In genomic region chr19:47719047-47719885, GRCh38 we compare ENCODE assay signal across 8 cellular contexts. TPM values are rescaled to one million over a fixed set of nuclear protein-coding genes. Genes with fewer than 3 reads are reported as not detected.
DNase-seq lines count a peak whose midpoint lies in the region; ATAC-seq and TF ChIP-seq lines count a peak whose summit lies in the region.

No MANE protein-coding gene starts in this region.

- DNase-seq in NB4 (ENCODE audit: low read depth), result peak; percentile 22
- DNase-seq in lower leg skin (ENCODE audit: low spot score in 2 of 2), result peak; percentile 91 to 97
- peak; percentile 92 to 98 for DNase-seq in tibial artery
- no peak for DNase-seq in OCI-M1 (lab: John Stamatoyannopoulos, UW)
- DNase-seq in NCI-H1930 (lab: John Stamatoyannopoulos, UW), result no peak

- H3K27ac ChIP-seq in cingulate gyrus (ENCODE audit: low read depth, low read length), result peak overlapping the region; percentile 81
- H3K27ac ChIP-seq in tibial artery, result peak overlapping the region; percentile 91 to 93

- ATAC-seq in GM21825 (IDR thresholded peaks at IDR 0.05; ENCODE audit: unreplicated experiment), result no peak
- no peak for ATAC-seq in GM21786 (IDR thresholded peaks at IDR 0.05; ENCODE audit: unreplicated experiment)

- no peaks in the 10 kb centered on the region for H3K27me3 ChIP-seq in tibial artery

- H3K4me3 ChIP-seq in NB4 (ENCODE audit: low read depth, low read length), result no peak overlapping the region
- H3K4me3 ChIP-seq in lower leg skin (ENCODE audit: low read depth, poor library complexity, severe bottlenecking), result no peak overlapping the region
- H3K4me3 ChIP-seq in tibial artery, result peak overlapping the region; percentile 41 to 46

- no peaks in the 10 kb centered on the region for H3K9me3 ChIP-seq in tibial artery

- TF ChIP-seq CTCF in NB4 (IDR thresholded peaks at IDR 0.05; ENCODE audit: low read depth, low read length) (no peak), lower leg skin (IDR thresholded peaks at IDR 0.05) (no peak), tibial artery (IDR thresholded peaks at IDR 0.05) (no peak)

- intact Hi-C loops in lower leg skin (cut with DNase I; ENCODE audit: low total_unique reads) (loop anchor here (10.0 kb wide), 1 partner anchor 66 kb away; no protein-coding TSS in a partner anchor), tibial artery (cut with DNase I; ENCODE audit: low total_unique reads) (no loop called here)

- TF ChIP-seq POLR2A in NB4 (IDR thresholded peaks at IDR 0.05; ENCODE audit: extremely low read depth, insufficient read length) (no peak), lower leg skin (IDR thresholded peaks at IDR 0.05) (no peak)

- H3K36me3 ChIP-seq in tibial artery, result peaks cover 13 to 38% (median 28%) of the 10 kb centered on the region in 3 donors

- H3K4me1 ChIP-seq in tibial artery, result peaks cover 13 to 100% (median 83%) of the 10 kb centered on the region in 4 donors

- 12 to 15% methylated on average over 26 to 27 of the region's 27 CpGs for WGBS in lower leg skin, 2 donors

RNA-seq across cellular contexts. Expression of gene EHD2, which starts 6.0 kb away (rescaled TPM):
- 10 to 100 TPM; 49.4 to 89.4 (median 66.0) TPM for total RNA-seq in lower leg skin

RNA-seq across cellular contexts. Expression of gene NOP53, which starts 26.1 kb away (rescaled TPM):
- total RNA-seq in lower leg skin, result 100 to 1,000 TPM; 537 to 842 (median 746) TPM

RNA-seq across cellular contexts. Expression of gene SELENOW, which starts 59.2 kb away (rescaled TPM):
- total RNA-seq in lower leg skin, result 100 to 1,000 TPM; 487 to 722 (median 609) TPM

Comparison
In these comparisons a context has a peak if more than half of its experiments do, and no peak if none do; other contexts are left out.
1. DNase-seq: peak in NB4 (single experiment), lower leg skin (2 of 2) and tibial artery (2 of 2); none in OCI-M1 (single experiment) and NCI-H1930 (0 of 2).
2. H3K4me3 ChIP-seq: peak in tibial artery (2 of 2); none in NB4 (single experiment) and lower leg skin (single experiment).